Comparison of ENCODE assay signal across 8 cellular contexts in genomic region chr5:80672140-80672736, GRCh38.
A peak's percentile ranks its signal among the peaks of the same experiment; 100 is the strongest.
DNase-seq lines count a peak whose midpoint lies in the region; ATAC-seq lines count a peak whose summit lies in the region.

No MANE protein-coding gene starts in this region.

- H3K4me1 Mint-ChIP-seq in memory B cell: peaks cover 13% of the 10 kb centered on the region

- no peak overlapping the region for H3K27ac Mint-ChIP-seq in memory B cell

- H3K9me3 Mint-ChIP-seq in memory B cell: no peaks in the 10 kb centered on the region

- DNase-seq in DMS53 (lab: John Stamatoyannopoulos, UW) (peak; percentile 87), NCI-H82 treated with DMSO at 0.1 percent for 48 hours (lab: John Stamatoyannopoulos, UW; ENCODE audit: unreplicated experiment) (peak; percentile 33), memory B cell (ENCODE audit: low spot score in 2 of 2) (peak; percentile 49 to 50)
- DNase-seq in activated CD4-positive, alpha-beta T cell treated with anti-CD3 and anti-CD28 coated beads, Interleukin-2, amount 50 U/mL, for 48 hours: peak; percentile 70 to 75
- DNase-seq in effector CD4-positive, alpha-beta T cell: peak; percentile 62
- peak; percentile 77 for DNase-seq in stimulated activated CD8-positive, alpha-beta memory T cell treated with anti-CD3 and anti-CD28 coated beads, Interleukin-4, amount 100 ng/mL, for 48 hours

- H3K27me3 Mint-ChIP-seq in memory B cell: no peaks in the 10 kb centered on the region

- H3K36me3 Mint-ChIP-seq in memory B cell: peaks cover 13% of the 10 kb centered on the region

- ATAC-seq in HG03108 (IDR thresholded peaks at IDR 0.05; ENCODE audit: unreplicated experiment) (peak; percentile 47), memory B cell (ENCODE audit: low read depth) (peak; percentile 28), HG02938 (IDR thresholded peaks at IDR 0.05; ENCODE audit: unreplicated experiment) (no peak)

- H3K4me3 Mint-ChIP-seq in memory B cell: no peak overlapping the region

Comparison
In these comparisons a context has a peak if more than half of its experiments do, and no peak if none do; other contexts are left out.
1. DNase-seq: peak in every context shown above with its lines; median percentile 87 in DMS53; 77 in stimulated activated CD8-positive, alpha-beta memory T cell treated with anti-CD3 and anti-CD28 coated beads, Interleukin-4, amount 100 ng/mL, for 48 hours; 72 in activated CD4-positive, alpha-beta T cell treated with anti-CD3 and anti-CD28 coated beads, Interleukin-2, amount 50 U/mL, for 48 hours; 62 in effector CD4-positive, alpha-beta T cell; 50 in memory B cell; 33 in NCI-H82 treated with DMSO at 0.1 percent for 48 hours.